Comparison of ENCODE assay signal across 7 cellular contexts in genomic region chr22:29030618-29031235, GRCh38. TPM values are rescaled to one million over a fixed set of nuclear protein-coding genes. Genes with fewer than 3 reads are reported as not detected.
DNase-seq lines count a peak whose midpoint lies in the region; ATAC-seq, FAIRE-seq and TF ChIP-seq lines count a peak whose summit lies in the region.

No MANE protein-coding gene starts in this region.

- H2AFZ ChIP-seq in GM23248 (peak overlapping the region; percentile 65), endothelial cell of umbilical vein (ENCODE audit: low read depth, low read length) (peak overlapping the region; percentile 73)

- FAIRE-seq in RCC 7860 (lab: Jason Lieb, UNC), result peak; percentile 7
- no peak for FAIRE-seq in endothelial cell of umbilical vein (lab: Jason Lieb, UNC)

- DNase-seq in GM23248, result peak; percentile 81
- DNase-seq in RCC 7860 (ENCODE audit: low spot score), result peak; percentile 87
- DNase-seq in endothelial cell of umbilical vein (ENCODE audit: low read depth, low spot score), result peak; percentile 82
- peak; percentile 41 for DNase-seq in medulla oblongata (ENCODE audit: extremely low spot score)
- peak; percentile 40 for DNase-seq in thoracic aorta (ENCODE audit: low spot score)
- DNase-seq in germinal center (ENCODE audit: low spot score), result no peak
- DNase-seq in central memory CD4-positive, alpha-beta T cell, result no peak

- intact Hi-C loops in endothelial cell of umbilical vein (cut with micrococcal nuclease), result loop anchor here (1.0 to 5.0 kb wide), 5 partner anchors 10 to 230 kb away; partner anchors contain the start of genes XBP1 and ZNRF3

- ATAC-seq in thoracic aorta (ENCODE audit: insufficient number of reproducible peaks, low FRiP score, low read depth), result no peak

- POLR2A ChIA-PET in endothelial cell of umbilical vein (lab: Charles Lee), result interaction anchor here (0.7 kb wide), 1 partner anchor 148 kb away, joined by 5 read pairs; no protein-coding TSS in a partner anchor

- no peaks in the 10 kb centered on the region for H3K9me1 ChIP-seq in endothelial cell of umbilical vein (replicated peaks; ENCODE audit: control insufficient read depth, extremely low read depth, insufficient read depth, low read length)

- in situ Hi-C loops in GM23248 (cut with MboI), result loop anchor here (25.0 kb wide), 1 partner anchor 418 kb away; no protein-coding TSS in a partner anchor

- no peak for TF ChIP-seq POLR2A in endothelial cell of umbilical vein (IDR thresholded peaks at IDR 0.05; ENCODE audit: low read depth, low read length)

- dilution Hi-C loops in endothelial cell of umbilical vein (cut with MboI; ENCODE audit: extremely low pct_ligation_motif_present, low sequenced_read_pairs), result no loop called here

- H3K9me2 ChIP-seq in GM23248 (ENCODE audit: insufficient read depth), result no peaks in the 10 kb centered on the region

- CTCF ChIA-PET in endothelial cell of umbilical vein (lab: Charles Lee), result interaction anchor here (0.7 to 3.2 kb wide), 13 partner anchors 10 to 430 kb away, joined by 3 to 38 read pairs (median 4); partner anchors contain the start of gene ZNRF3

- whole genome bisulfite sequencing in GM23248 (ENCODE audit: low coverage in 1 of 2, low lambda C conversion rate in 2 of 2, missing lambda C conversion rate in 2 of 2), 2 experiments, result 13 to 32% methylated on average over 15 to 29 of the region's 33 CpGs

- H3K9ac ChIP-seq in GM23248 (peak overlapping the region; percentile 70), endothelial cell of umbilical vein (replicated peaks; ENCODE audit: extremely low read depth, insufficient read depth, low read length) (peak overlapping the region; percentile 74)

- H3K4me1 ChIP-seq in GM23248 (ENCODE audit: insufficient read depth), result peaks cover 27% of the 10 kb centered on the region
- H3K4me1 ChIP-seq in endothelial cell of umbilical vein (ENCODE audit: control insufficient read depth, extremely low read depth, insufficient read depth, low read length), result peaks cover 27% of the 10 kb centered on the region
- peaks cover 18 to 37% of the 10 kb centered on the region in 2 donors for H3K4me1 ChIP-seq in thoracic aorta (ENCODE audit: control insufficient read depth in 1 of 2, low read depth in 2 of 2)

- H4K20me1 ChIP-seq in GM23248 (ENCODE audit: insufficient read depth), result no peaks in the 10 kb centered on the region
- H4K20me1 ChIP-seq in endothelial cell of umbilical vein (replicated peaks; ENCODE audit: control insufficient read depth, extremely low read depth, insufficient read depth, low read length), result no peaks in the 10 kb centered on the region

- H3K36me3 ChIP-seq in GM23248 (ENCODE audit: low read depth) (no peaks in the 10 kb centered on the region), endothelial cell of umbilical vein (ENCODE audit: control insufficient read depth in 2 of 2, extremely low read depth in 1 of 2, insufficient read depth in 2 of 2, low read length in 2 of 2) (no peaks in the 10 kb centered on the region), thoracic aorta (no peaks in the 10 kb centered on the region)

- no TSS peak for BruUV-seq in endothelial cell of umbilical vein (replicated peaks; lab: Mats Ljungman, UMichigan)

- TF ChIP-seq CTCF in endothelial cell of umbilical vein (IDR thresholded peaks at IDR 0.05; ENCODE audit: extremely low read depth in 1 of 2, insufficient read depth in 1 of 2, low read depth in 1 of 2, low read length in 2 of 2) (no peak), thoracic aorta (IDR thresholded peaks at IDR 0.05) (no peak)

- peak overlapping the region; percentile 82 for H3K27ac ChIP-seq in GM23248
- peak overlapping the region; percentile 99 for H3K27ac ChIP-seq in endothelial cell of umbilical vein (ENCODE audit: insufficient read depth, low read depth, low read length)
- H3K27ac ChIP-seq in thoracic aorta, result peak overlapping the region; percentile 81 to 93

- H3K4me2 ChIP-seq in GM23248 (ENCODE audit: unreplicated experiment) (peak overlapping the region; percentile 62), endothelial cell of umbilical vein (ENCODE audit: insufficient read depth, low read length) (peak overlapping the region; percentile 77)

- no peaks in the 10 kb centered on the region; the same call in 1 of the 2 replicates for H3F3A ChIP-seq in GM23248 (ENCODE audit: insufficient read depth)

- H3K4me3 ChIP-seq in GM23248 (peak overlapping the region; percentile 57), endothelial cell of umbilical vein (replicated peaks in 1 of 3; ENCODE audit: insufficient read depth in 1 of 3, low read depth in 1 of 3, low read length in 3 of 3) (peak overlapping the region; percentile 19 to 61 (median 52)), thoracic aorta (peak overlapping the region; percentile 70)

- H3K27me3 ChIP-seq in GM23248 (replicated peaks; ENCODE audit: insufficient read depth) (no peaks in the 10 kb centered on the region), endothelial cell of umbilical vein (ENCODE audit: control insufficient read depth in 2 of 2, insufficient read depth in 2 of 2, low read length in 2 of 2) (no peaks in the 10 kb centered on the region), thoracic aorta (replicated peaks; ENCODE audit: insufficient read depth) (no peaks in the 10 kb centered on the region)

- no peaks in the 10 kb centered on the region for H3K79me2 ChIP-seq in GM23248 (ENCODE audit: insufficient read depth)
- H3K79me2 ChIP-seq in endothelial cell of umbilical vein (ENCODE audit: control insufficient read depth, insufficient read depth, low read length), result no peaks in the 10 kb centered on the region

- no peaks in the 10 kb centered on the region for H3K9me3 ChIP-seq in GM23248 (ENCODE audit: low read depth)
- no peaks in the 10 kb centered on the region for H3K9me3 ChIP-seq in endothelial cell of umbilical vein (replicated peaks; ENCODE audit: control insufficient read depth, insufficient read depth, low read length)
- no peaks in the 10 kb centered on the region for H3K9me3 ChIP-seq in thoracic aorta

TF ChIP-seq in endothelial cell of umbilical vein, 7 proteins besides CTCF, POLR2A, EP300 and RAD21:
- TF ChIP-seq GATA2 (IDR thresholded peaks at IDR 0.05; ENCODE audit: insufficient read depth, insufficient read length, low read depth, low read length), result no peak
- peak; percentile 69 for TF ChIP-seq POLR2AphosphoS5 (IDR thresholded peaks at IDR 0.05; ENCODE audit: insufficient read depth, low read depth, low read length)

RNA-seq across cellular contexts. Expression of gene C22orf31, which starts 30.9 kb away (rescaled TPM):
- total RNA-seq in GM23248 (2014; rRNA removed; shearing (Covaris generic)), result not detected in 2 replicates
- polyA plus RNA-seq in GM23248 (2016; fragmentation: Nextera tagmentation; extraction: Ambion mirVana), result not detected in 2 replicates
- not detected in 2 replicates for total RNA-seq in endothelial cell of umbilical vein
- not detected in 2 replicates for polyA plus RNA-seq in endothelial cell of umbilical vein
- not detected in 2 replicates for polyA plus RNA-seq in endothelial cell of umbilical vein (2011; cell fraction: cytosol; rRNA removed)
- not detected in 2 replicates for polyA plus RNA-seq in endothelial cell of umbilical vein (2011; cell fraction: nucleus; rRNA removed)
- not detected in 2 replicates for polyA plus RNA-seq in endothelial cell of umbilical vein (2012)
- not detected in 2 replicates for polyA minus RNA-seq in endothelial cell of umbilical vein
- not detected for polyA minus RNA-seq in endothelial cell of umbilical vein (2011; cell fraction: cytosol; rRNA and poly(A)+ RNA removed)
- not detected in 2 replicates for polyA minus RNA-seq in endothelial cell of umbilical vein (2011; cell fraction: nucleus; rRNA and poly(A)+ RNA removed)
- total RNA-seq in thoracic aorta, result not detected

RNA-seq across cellular contexts. Expression of gene KREMEN1, which starts 42.1 kb away (rescaled TPM):
- total RNA-seq in GM23248 (2014; rRNA removed; shearing (Covaris generic)), result 2.7 and 4.4 TPM in 2 replicates
- polyA plus RNA-seq in GM23248 (2016; fragmentation: Nextera tagmentation; extraction: Ambion mirVana), result 4.3 and 4.5 TPM in 2 replicates
- 0.99 and 1.1 TPM in 2 replicates for total RNA-seq in endothelial cell of umbilical vein
- 0.58 and 0.81 TPM in 2 replicates for polyA plus RNA-seq in endothelial cell of umbilical vein
- polyA plus RNA-seq in endothelial cell of umbilical vein (2011; cell fraction: cytosol; rRNA removed), result 0.32 and 0.39 TPM in 2 replicates
- 0.24 and 0.46 TPM in 2 replicates for polyA plus RNA-seq in endothelial cell of umbilical vein (2011; cell fraction: nucleus; rRNA removed)
- 0.47 and 1.2 TPM in 2 replicates for polyA plus RNA-seq in endothelial cell of umbilical vein (2012)
- 0.24 and 0.47 TPM in 2 replicates for polyA minus RNA-seq in endothelial cell of umbilical vein
- 0.41 TPM for polyA minus RNA-seq in endothelial cell of umbilical vein (2011; cell fraction: cytosol; rRNA and poly(A)+ RNA removed)
- 0.05 and 0.10 TPM in 2 replicates for polyA minus RNA-seq in endothelial cell of umbilical vein (2011; cell fraction: nucleus; rRNA and poly(A)+ RNA removed)
- 10 to 100 TPM in 1 of 2 donors, 1 to 10 TPM in 1; 8.4 to 13.9 TPM for total RNA-seq in thoracic aorta

Comparison
In these comparisons a context has a peak if more than half of its experiments do, and no peak if none do; other contexts are left out.
1. DNase-seq: peak in GM23248 (single experiment), RCC 7860 (single experiment), endothelial cell of umbilical vein (single experiment), medulla oblongata (single experiment) and thoracic aorta (single experiment); none in germinal center (single experiment) and central memory CD4-positive, alpha-beta T cell (single experiment).
2. Peak in every context shown above with its lines, with median percentiles within 50 percentile points of each other: H3K27ac ChIP-seq and H3K4me3 ChIP-seq.